ENCODE assay signal across 14 cellular contexts in the genomic region with DNA sequence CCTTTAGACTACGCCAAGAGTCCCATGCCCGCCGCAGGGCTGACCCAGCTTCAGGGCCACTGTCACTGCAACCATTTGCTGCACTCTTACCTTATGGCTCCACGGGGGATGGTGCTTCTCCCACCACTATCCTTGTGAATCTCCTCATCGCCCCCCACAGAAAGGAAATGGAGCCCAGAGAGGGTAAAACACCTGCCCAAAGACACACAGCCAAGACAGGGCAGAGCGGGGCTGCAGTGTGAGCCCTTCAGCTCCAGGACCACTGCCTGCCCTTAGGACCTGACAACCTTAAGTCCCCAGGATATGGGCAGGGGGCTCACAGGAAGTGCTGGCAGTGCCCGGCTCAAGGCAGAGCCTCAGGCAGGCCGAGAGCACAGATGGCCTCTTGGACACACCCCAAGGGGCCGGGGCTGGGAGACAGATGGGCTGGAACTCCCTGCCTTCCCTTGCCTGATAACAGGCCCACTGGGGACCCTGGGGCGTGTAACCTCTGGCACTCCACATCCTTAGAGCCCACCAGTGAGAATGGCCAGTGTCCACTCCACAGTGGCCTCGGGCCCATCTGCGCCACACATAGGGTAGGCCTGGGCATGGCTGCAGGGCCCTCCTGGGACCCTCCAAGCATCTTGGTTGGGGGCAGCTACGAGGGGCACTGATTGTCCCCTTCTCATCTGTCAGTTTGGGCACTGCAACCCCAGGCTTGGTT.
"Had no signal": no experiment of that assay in that cellular context is flagged by ENCODE, and none has a peak within 500 bp of the region (broad histone marks: within the 10 kb centered on the region; RNA-seq: fewer than 3 reads in every experiment).

No MANE protein-coding gene starts in this region.

- H3K4me3 ChIP-seq: dorsolateral prefrontal cortex, heart left ventricle had no signal

- DNase-seq: cortex of kidney; dorsolateral prefrontal cortex; effector CD8-positive, alpha-beta T cell; foreskin melanocyte; heart left ventricle; hypothalamus; mesendoderm; naive thymus-derived CD4-positive, alpha-beta T cell; nephron progenitor cell; stimulated activated CD4-positive, alpha-beta T cell treated with anti-CD3 and anti-CD28 coated beads, Interleukin-2, amount 100 ng/mL, for 48 hours; stimulated activated naive CD4-positive, alpha-beta T cell treated with Interleukin-2 at 50 U/mL for 16 hours; trophoblast cell had no signal

- H3K27ac ChIP-seq: dorsolateral prefrontal cortex, heart left ventricle, neutrophil had no signal

- FAIRE-seq: islet of Langerhans had no signal

- H3K9me3 Mint-ChIP-seq: nephron progenitor cell had no signal

- H3K36me3 ChIP-seq: heart left ventricle, neutrophil had no signal

- H3K27ac Mint-ChIP-seq: naive thymus-derived CD4-positive, alpha-beta T cell; nephron progenitor cell had no signal

- H3K9me3 ChIP-seq: heart left ventricle, neutrophil had no signal

- H3K36me3 Mint-ChIP-seq: naive thymus-derived CD4-positive, alpha-beta T cell had no signal

- H3K4me3 Mint-ChIP-seq: naive thymus-derived CD4-positive, alpha-beta T cell; nephron progenitor cell had no signal

- H3K4me1 ChIP-seq: heart left ventricle had no signal
